ENCODE assay signal across 21 cellular contexts in the genomic region with DNA sequence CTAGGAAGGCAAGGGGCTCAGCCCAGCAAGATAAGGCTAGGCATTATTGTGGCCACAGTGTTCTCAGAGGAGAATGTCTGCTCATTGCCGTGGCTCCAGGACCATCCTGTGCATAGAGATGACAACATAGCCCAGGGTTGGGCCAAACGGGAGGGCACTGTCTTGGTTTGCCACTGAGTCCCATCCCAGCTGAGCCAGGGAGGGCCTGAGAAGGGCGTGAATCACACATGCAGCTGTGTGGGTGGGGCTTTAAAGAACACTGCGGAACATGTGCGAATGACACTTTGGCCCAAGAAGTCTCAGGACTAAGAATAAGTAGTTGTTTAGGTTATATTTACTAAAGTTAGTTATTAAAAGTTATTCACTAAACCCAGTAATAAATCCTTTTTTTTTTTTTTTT. TPM values are rescaled to one million over a fixed set of nuclear protein-coding genes. Genes with fewer than 3 reads are reported as not detected.
DNase-seq lines count a peak whose midpoint lies in the region; ATAC-seq and TF ChIP-seq lines count a peak whose summit lies in the region.
"Had no signal": no experiment of that assay in that cellular context is flagged by ENCODE, and none has a peak within 500 bp of the region (broad histone marks: within the 10 kb centered on the region; RNA-seq: fewer than 3 reads in every experiment).

No MANE protein-coding gene starts in this region.

- peaks cover 49% of the 10 kb centered on the region for H3K36me3 Mint-ChIP-seq in WTC11
- peaks cover 17% of the 10 kb centered on the region for H3K36me3 Mint-ChIP-seq in natural killer cell treated with Interleukin-12 subunit alpha and Interleukin-12 subunit beta and Interleukin-15 and Interleukin-18, amount 100 ng/mL, for 72 hours
- H3K36me3 Mint-ChIP-seq in activated naive CD4-positive, alpha-beta T cell treated with anti-CD3 and anti-CD28 coated beads, Interleukin-2, amount 50 U/mL, for 72 hours = peaks cover 10 to 12% of the 10 kb centered on the region in 2 donors

- in situ Hi-C loops in GM13976 (cut with MboI; ENCODE audit: low sequenced_read_pairs, unreplicated experiment) = no loop called here

- H3K27me3 ChIP-seq in upper lobe of right lung = no peaks in the 10 kb centered on the region
- H3K27me3 ChIP-seq: BLaER1 treated with 17β-estradiol and CSF1 and Interleukin-3, amounts not matched to agents 10 nM and 100 nM had no signal

- H3K4me3 Mint-ChIP-seq in WTC11 = no peak overlapping the region
- H3K4me3 Mint-ChIP-seq in natural killer cell treated with Interleukin-12 subunit alpha and Interleukin-12 subunit beta and Interleukin-15 and Interleukin-18, amount 100 ng/mL, for 72 hours = no peak overlapping the region
- H3K4me3 Mint-ChIP-seq: CD8-positive, alpha-beta T cell had no signal

- no peak overlapping the region for H3K4me3 ChIP-seq in upper lobe of right lung
- H3K4me3 ChIP-seq: BLaER1 treated with 17β-estradiol and CSF1 and Interleukin-3, amounts not matched to agents 10 nM and 100 nM; PC-9 had no signal

- POLR2A ChIA-PET in WTC11 (lab: Charles Lee) = no interaction called here

- H3K4me1 ChIP-seq in upper lobe of right lung = no peaks in the 10 kb centered on the region

- CTCF ChIA-PET in WTC11 (lab: Charles Lee) = no interaction called here

- TF ChIP-seq CTCF in WTC11 (IDR thresholded peaks at IDR 0.05) = no peak
- no peak for TF ChIP-seq CTCF in upper lobe of right lung (IDR thresholded peaks at IDR 0.05)
- TF ChIP-seq CTCF in GM20000 (IDR thresholded peaks at IDR 0.05; ENCODE audit: extremely low read depth, missing control alignments) = no peak
- no peak for TF ChIP-seq CTCF in GM13976 (IDR thresholded peaks at IDR 0.05; ENCODE audit: borderline replicate concordance, control extremely low read depth, extremely low read depth, insufficient read depth, missing control alignments)

- intact Hi-C loops in upper lobe of right lung (cut with DNase I) = no loop called here

- H3K4me1 Mint-ChIP-seq in WTC11 = no peaks in the 10 kb centered on the region
- peaks cover 6 to 7% of the 10 kb centered on the region in 2 donors for H3K4me1 Mint-ChIP-seq in natural killer cell treated with Interleukin-12 subunit alpha and Interleukin-12 subunit beta and Interleukin-15 and Interleukin-18, amount 100 ng/mL, for 72 hours (ENCODE audit: low read depth in 2 of 2)

- no peak for ATAC-seq in WTC11
- ATAC-seq in esophagus mucosa = peak; percentile 52
- ATAC-seq in natural killer cell treated with Interleukin-12 subunit alpha and Interleukin-12 subunit beta and Interleukin-15 and Interleukin-18, amount 100 ng/mL, for 72 hours = peak; percentile 69 to 78
- peak; percentile 33 for ATAC-seq in upper lobe of right lung
- no peak for ATAC-seq in activated naive CD4-positive, alpha-beta T cell treated with anti-CD3 and anti-CD28 coated beads, Interleukin-2, amount 50 U/mL, for 72 hours
- ATAC-seq: CD8-positive, alpha-beta T cell had no signal

- peak overlapping the region; percentile 48; the same call in 1 of the 2 replicates for H3K27ac Mint-ChIP-seq in WTC11
- no peak overlapping the region for H3K27ac Mint-ChIP-seq in natural killer cell treated with Interleukin-12 subunit alpha and Interleukin-12 subunit beta and Interleukin-15 and Interleukin-18, amount 100 ng/mL, for 72 hours
- H3K27ac Mint-ChIP-seq in activated naive CD4-positive, alpha-beta T cell treated with anti-CD3 and anti-CD28 coated beads, Interleukin-2, amount 50 U/mL, for 72 hours = peak overlapping the region in 1 of 2 donors; percentile 46
- H3K27ac Mint-ChIP-seq: CD8-positive, alpha-beta T cell had no signal

- H3K27ac ChIP-seq in upper lobe of right lung = no peak overlapping the region
- H3K27ac ChIP-seq: BLaER1 treated with 17β-estradiol and CSF1 and Interleukin-3, amounts not matched to agents 10 nM and 100 nM; PC-9; RWPE1 had no signal

- no peaks in the 10 kb centered on the region for H3K9me3 ChIP-seq in upper lobe of right lung
- H3K9me3 ChIP-seq: BLaER1 treated with 17β-estradiol and CSF1 and Interleukin-3, amounts not matched to agents 10 nM and 100 nM; SK-N-SH had no signal

- no peaks in the 10 kb centered on the region for H3K27me3 Mint-ChIP-seq in WTC11 (ENCODE audit: low read depth)
- no peaks in the 10 kb centered on the region for H3K27me3 Mint-ChIP-seq in natural killer cell treated with Interleukin-12 subunit alpha and Interleukin-12 subunit beta and Interleukin-15 and Interleukin-18, amount 100 ng/mL, for 72 hours

- no peaks in the 10 kb centered on the region for H3K36me3 ChIP-seq in upper lobe of right lung

- H3K9me3 Mint-ChIP-seq in WTC11 = no peaks in the 10 kb centered on the region
- H3K9me3 Mint-ChIP-seq in natural killer cell treated with Interleukin-12 subunit alpha and Interleukin-12 subunit beta and Interleukin-15 and Interleukin-18, amount 100 ng/mL, for 72 hours = no peaks in the 10 kb centered on the region
- no peaks in the 10 kb centered on the region for H3K9me3 Mint-ChIP-seq in activated naive CD4-positive, alpha-beta T cell treated with anti-CD3 and anti-CD28 coated beads, Interleukin-2, amount 50 U/mL, for 72 hours
- H3K9me3 Mint-ChIP-seq: CD8-positive, alpha-beta T cell had no signal

- no peak for DNase-seq in WTC11 (ENCODE audit: low spot score)
- no peak for DNase-seq in natural killer cell treated with Interleukin-12 subunit alpha and Interleukin-12 subunit beta and Interleukin-15 and Interleukin-18, amount 100 ng/mL, for 72 hours (ENCODE audit: low spot score)
- DNase-seq in upper lobe of right lung = no peak
- DNase-seq in GM20000 (ENCODE audit: low spot score) = no peak
- no peak for DNase-seq in GM13976 (ENCODE audit: low spot score)
- no peak for DNase-seq in activated naive CD4-positive, alpha-beta T cell treated with anti-CD3 and anti-CD28 coated beads, Interleukin-2, amount 50 U/mL, for 72 hours (ENCODE audit: low spot score in 2 of 2)
- DNase-seq: CD8-positive, alpha-beta T cell; GF-D8; H7; MM.1S; NCI-H1048; NCI-H1417 treated with DMSO at 0.1 percent for 48 hours; NCI-H187 treated with DMSO at 0.1 percent for 48 hours; NCI-H2227 treated with DMSO at 0.1 percent for 48 hours; NCI-H510A; PC-9; SIG-M5; SK-N-SH had no signal

TF ChIP-seq in WTC11, 78 proteins besides CTCF, POLR2A, EP300 and RAD21:
- TF ChIP-seq SOX15 (CRISPR knock-in tag; IDR thresholded peaks at IDR 0.05) (no peak), FOXJ3 (CRISPR knock-in tag; IDR thresholded peaks at IDR 0.05; ENCODE audit: borderline replicate concordance) (no peak)
- TF ChIP-seq, protein P1, sequence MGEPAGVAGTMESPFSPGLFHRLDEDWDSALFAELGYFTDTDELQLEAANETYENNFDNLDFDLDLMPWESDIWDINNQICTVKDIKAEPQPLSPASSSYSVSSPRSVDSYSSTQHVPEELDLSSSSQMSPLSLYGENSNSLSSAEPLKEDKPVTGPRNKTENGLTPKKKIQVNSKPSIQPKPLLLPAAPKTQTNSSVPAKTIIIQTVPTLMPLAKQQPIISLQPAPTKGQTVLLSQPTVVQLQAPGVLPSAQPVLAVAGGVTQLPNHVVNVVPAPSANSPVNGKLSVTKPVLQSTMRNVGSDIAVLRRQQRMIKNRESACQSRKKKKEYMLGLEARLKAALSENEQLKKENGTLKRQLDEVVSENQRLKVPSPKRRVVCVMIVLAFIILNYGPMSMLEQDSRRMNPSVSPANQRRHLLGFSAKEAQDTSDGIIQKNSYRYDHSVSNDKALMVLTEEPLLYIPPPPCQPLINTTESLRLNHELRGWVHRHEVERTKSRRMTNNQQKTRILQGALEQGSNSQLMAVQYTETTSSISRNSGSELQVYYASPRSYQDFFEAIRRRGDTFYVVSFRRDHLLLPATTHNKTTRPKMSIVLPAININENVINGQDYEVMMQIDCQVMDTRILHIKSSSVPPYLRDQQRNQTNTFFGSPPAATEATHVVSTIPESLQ (CRISPR knock-in tag; IDR thresholded peaks at IDR 0.05) = no peak
- TF ChIP-seq, protein P2, sequence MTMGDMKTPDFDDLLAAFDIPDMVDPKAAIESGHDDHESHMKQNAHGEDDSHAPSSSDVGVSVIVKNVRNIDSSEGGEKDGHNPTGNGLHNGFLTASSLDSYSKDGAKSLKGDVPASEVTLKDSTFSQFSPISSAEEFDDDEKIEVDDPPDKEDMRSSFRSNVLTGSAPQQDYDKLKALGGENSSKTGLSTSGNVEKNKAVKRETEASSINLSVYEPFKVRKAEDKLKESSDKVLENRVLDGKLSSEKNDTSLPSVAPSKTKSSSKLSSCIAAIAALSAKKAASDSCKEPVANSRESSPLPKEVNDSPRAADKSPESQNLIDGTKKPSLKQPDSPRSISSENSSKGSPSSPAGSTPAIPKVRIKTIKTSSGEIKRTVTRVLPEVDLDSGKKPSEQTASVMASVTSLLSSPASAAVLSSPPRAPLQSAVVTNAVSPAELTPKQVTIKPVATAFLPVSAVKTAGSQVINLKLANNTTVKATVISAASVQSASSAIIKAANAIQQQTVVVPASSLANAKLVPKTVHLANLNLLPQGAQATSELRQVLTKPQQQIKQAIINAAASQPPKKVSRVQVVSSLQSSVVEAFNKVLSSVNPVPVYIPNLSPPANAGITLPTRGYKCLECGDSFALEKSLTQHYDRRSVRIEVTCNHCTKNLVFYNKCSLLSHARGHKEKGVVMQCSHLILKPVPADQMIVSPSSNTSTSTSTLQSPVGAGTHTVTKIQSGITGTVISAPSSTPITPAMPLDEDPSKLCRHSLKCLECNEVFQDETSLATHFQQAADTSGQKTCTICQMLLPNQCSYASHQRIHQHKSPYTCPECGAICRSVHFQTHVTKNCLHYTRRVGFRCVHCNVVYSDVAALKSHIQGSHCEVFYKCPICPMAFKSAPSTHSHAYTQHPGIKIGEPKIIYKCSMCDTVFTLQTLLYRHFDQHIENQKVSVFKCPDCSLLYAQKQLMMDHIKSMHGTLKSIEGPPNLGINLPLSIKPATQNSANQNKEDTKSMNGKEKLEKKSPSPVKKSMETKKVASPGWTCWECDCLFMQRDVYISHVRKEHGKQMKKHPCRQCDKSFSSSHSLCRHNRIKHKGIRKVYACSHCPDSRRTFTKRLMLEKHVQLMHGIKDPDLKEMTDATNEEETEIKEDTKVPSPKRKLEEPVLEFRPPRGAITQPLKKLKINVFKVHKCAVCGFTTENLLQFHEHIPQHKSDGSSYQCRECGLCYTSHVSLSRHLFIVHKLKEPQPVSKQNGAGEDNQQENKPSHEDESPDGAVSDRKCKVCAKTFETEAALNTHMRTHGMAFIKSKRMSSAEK (CRISPR knock-in tag; IDR thresholded peaks at IDR 0.05; ENCODE audit: borderline replicate concordance) = no peak

RNA-seq across cellular contexts. Expression of a gene that starts 18.5 kb away (rescaled TPM):
- 15.1 to 20.7 TPM (median 16.6 TPM) in 3 replicates for total RNA-seq in WTC11 (2021)
- 5.4 TPM for total RNA-seq in esophagus mucosa
- 10 to 100 TPM; 20.2 to 38.0 TPM for total RNA-seq in natural killer cell treated with Interleukin-12 subunit alpha and Interleukin-12 subunit beta and Interleukin-15 and Interleukin-18, amount 100 ng/mL, for 72 hours
- total RNA-seq in upper lobe of right lung = 0.67 TPM
- 10 to 100 TPM; 27.5 to 33.1 TPM for total RNA-seq in activated naive CD4-positive, alpha-beta T cell treated with anti-CD3 and anti-CD28 coated beads, Interleukin-2, amount 50 U/mL, for 72 hours

Comparison
In these comparisons a context has a peak if more than half of its experiments do, and no peak if none do; other contexts are left out.
1. ATAC-seq: peak in esophagus mucosa (single experiment), natural killer cell treated with Interleukin-12 subunit alpha and Interleukin-12 subunit beta and Interleukin-15 and Interleukin-18, amount 100 ng/mL, for 72 hours (2 of 2) and upper lobe of right lung (single experiment); none in WTC11 (single experiment) and activated naive CD4-positive, alpha-beta T cell treated with anti-CD3 and anti-CD28 coated beads, Interleukin-2, amount 50 U/mL, for 72 hours (0 of 2).